In the genomic region with DNA sequence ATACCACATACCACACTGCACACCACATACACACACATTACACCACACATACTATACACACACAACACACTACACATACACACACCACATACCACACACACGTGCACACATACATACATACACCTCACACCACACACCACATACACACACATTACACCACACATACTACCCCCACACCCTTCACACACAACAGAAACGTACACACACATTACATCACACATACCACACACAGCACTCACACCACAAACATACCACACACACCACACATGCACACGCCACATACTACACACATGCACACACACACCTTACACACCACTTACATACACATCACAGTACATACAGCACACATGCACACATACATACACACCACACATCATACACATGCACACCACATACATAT, we compare ENCODE assay signal across 2 cellular contexts.
TF ChIP-seq lines count a peak whose summit lies in the region.

No MANE protein-coding gene starts in this region.

TF ChIP-seq in GM12878, 131 proteins besides CTCF, POLR2A, EP300 and RAD21:
- no peak for TF ChIP-seq ELK1 (IDR thresholded peaks at IDR 0.05; ENCODE audit: low read depth, low read length)
- TF ChIP-seq NR2C2 (IDR thresholded peaks at IDR 0.05; ENCODE audit: borderline replicate concordance, control insufficient read depth, insufficient read length, low read depth) = peak; percentile 20

TF ChIP-seq in GM12891, 5 proteins besides CTCF, POLR2A, EP300 and RAD21:
- no peak for TF ChIP-seq SPI1 (IDR thresholded peaks at IDR 0.05; ENCODE audit: low read depth, low read length)
- no peak for TF ChIP-seq POU2F2 (IDR thresholded peaks at IDR 0.05; ENCODE audit: low read depth, low read length)
- no peak for TF ChIP-seq TAF1 (IDR thresholded peaks at IDR 0.05; ENCODE audit: low read depth, low read length)
- TF ChIP-seq PAX5 (IDR thresholded peaks at IDR 0.05; ENCODE audit: insufficient read depth, low read length, severe bottlenecking) = no peak
- TF ChIP-seq POLR2AphosphoS5 (IDR thresholded peaks at IDR 0.05; ENCODE audit: low read depth, low read length) = no peak
